1 cellular context compared by ENCODE assay signal in genomic region chr9:97411789-97412627, GRCh38.
TF ChIP-seq lines count a peak whose summit lies in the region.

Gene TDRD7 (plus strand): TSS chr9:97412096. CDS start chr9:97428466, 16,370 bp downstream.

TF ChIP-seq in GM12878, 131 proteins besides CTCF, POLR2A, EP300 and RAD21 (continued from another document and continues in another):
- TF ChIP-seq, protein P1, sequence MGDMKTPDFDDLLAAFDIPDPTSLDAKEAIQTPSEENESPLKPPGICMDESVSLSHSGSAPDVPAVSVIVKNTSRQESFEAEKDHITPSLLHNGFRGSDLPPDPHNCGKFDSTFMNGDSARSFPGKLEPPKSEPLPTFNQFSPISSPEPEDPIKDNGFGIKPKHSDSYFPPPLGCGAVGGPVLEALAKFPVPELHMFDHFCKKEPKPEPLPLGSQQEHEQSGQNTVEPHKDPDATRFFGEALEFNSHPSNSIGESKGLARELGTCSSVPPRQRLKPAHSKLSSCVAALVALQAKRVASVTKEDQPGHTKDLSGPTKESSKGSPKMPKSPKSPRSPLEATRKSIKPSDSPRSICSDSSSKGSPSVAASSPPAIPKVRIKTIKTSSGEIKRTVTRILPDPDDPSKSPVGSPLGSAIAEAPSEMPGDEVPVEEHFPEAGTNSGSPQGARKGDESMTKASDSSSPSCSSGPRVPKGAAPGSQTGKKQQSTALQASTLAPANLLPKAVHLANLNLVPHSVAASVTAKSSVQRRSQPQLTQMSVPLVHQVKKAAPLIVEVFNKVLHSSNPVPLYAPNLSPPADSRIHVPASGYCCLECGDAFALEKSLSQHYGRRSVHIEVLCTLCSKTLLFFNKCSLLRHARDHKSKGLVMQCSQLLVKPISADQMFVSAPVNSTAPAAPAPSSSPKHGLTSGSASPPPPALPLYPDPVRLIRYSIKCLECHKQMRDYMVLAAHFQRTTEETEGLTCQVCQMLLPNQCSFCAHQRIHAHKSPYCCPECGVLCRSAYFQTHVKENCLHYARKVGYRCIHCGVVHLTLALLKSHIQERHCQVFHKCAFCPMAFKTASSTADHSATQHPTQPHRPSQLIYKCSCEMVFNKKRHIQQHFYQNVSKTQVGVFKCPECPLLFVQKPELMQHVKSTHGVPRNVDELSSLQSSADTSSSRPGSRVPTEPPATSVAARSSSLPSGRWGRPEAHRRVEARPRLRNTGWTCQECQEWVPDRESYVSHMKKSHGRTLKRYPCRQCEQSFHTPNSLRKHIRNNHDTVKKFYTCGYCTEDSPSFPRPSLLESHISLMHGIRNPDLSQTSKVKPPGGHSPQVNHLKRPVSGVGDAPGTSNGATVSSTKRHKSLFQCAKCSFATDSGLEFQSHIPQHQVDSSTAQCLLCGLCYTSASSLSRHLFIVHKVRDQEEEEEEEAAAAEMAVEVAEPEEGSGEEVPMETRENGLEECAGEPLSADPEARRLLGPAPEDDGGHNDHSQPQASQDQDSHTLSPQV (IDR thresholded peaks at IDR 0.05): 0 out of 2 replicates have a peak, but pooled peaks have one; percentile 69
- TF ChIP-seq IKZF1 (conservative IDR thresholded peaks at IDR 0.05) (peak; percentile 84), YY1 (IDR thresholded peaks at IDR 0.05; ENCODE audit: low read depth, low read length) (peak; percentile 84), ZBTB40 (IDR thresholded peaks at IDR 0.05; ENCODE audit: borderline replicate concordance) (no peak), MEF2A (IDR thresholded peaks at IDR 0.05; ENCODE audit: insufficient read depth, low read depth, low read length) (peak; percentile 80), RUNX3 (IDR thresholded peaks at IDR 0.05; ENCODE audit: low read length) (peak; percentile 87), BHLHE40 (IDR thresholded peaks at IDR 0.05; ENCODE audit: borderline replicate concordance in 1 of 2, low read depth in 2 of 2, low read length in 1 of 2) (peak; percentile 82 to 92; a peak in 3 of 4 replicates), CHD2 (IDR thresholded peaks at IDR 0.05; ENCODE audit: borderline replicate concordance, low read depth, low read length) (0 out of 2 replicates have a peak, but pooled peaks have one; percentile 42), WRNIP1 (IDR thresholded peaks at IDR 0.05; ENCODE audit: borderline replicate concordance, low read depth, low read length) (no peak), POU2F2 (IDR thresholded peaks at IDR 0.05; ENCODE audit: borderline replicate concordance, low read depth, low read length) (peak; percentile 60; the same call in 1 of the 3 replicates), ETV6 (conservative IDR thresholded peaks at IDR 0.05 in 1 of 2, IDR thresholded peaks at IDR 0.05 in 1 of 2; ENCODE audit: borderline replicate concordance in 1 of 2, low read depth in 1 of 2) (peak in 1 of 2 experiments; percentile 29; a peak in 1 of 4 replicates), SMC3 (IDR thresholded peaks at IDR 0.05; ENCODE audit: borderline replicate concordance, low read length) (peak; percentile 85), NFXL1 (IDR thresholded peaks at IDR 0.05; ENCODE audit: borderline replicate concordance) (no peak), BCL11A (IDR thresholded peaks at IDR 0.05; ENCODE audit: low read depth, low read length) (peak; percentile 53; the same call in 1 of the 2 replicates), SRF (IDR thresholded peaks at IDR 0.05; ENCODE audit: low read depth in 2 of 2, low read length in 2 of 2) (no peak), SIN3A (IDR thresholded peaks at IDR 0.05; ENCODE audit: low read depth, low read length) (peak; percentile 74), HDGF (IDR thresholded peaks at IDR 0.05) (no peak), TBL1XR1 (IDR thresholded peaks at IDR 0.05; ENCODE audit: low read depth, low read length) (0 out of 2 replicates have a peak, but pooled peaks have one; percentile 69), CBFB (IDR thresholded peaks at IDR 0.05; ENCODE audit: low read depth) (0 out of 2 replicates have a peak, but pooled peaks have one; percentile 11), NR2F1 (conservative IDR thresholded peaks at IDR 0.05) (peak; percentile 46; the same call in 1 of the 2 replicates), LARP7 (IDR thresholded peaks at IDR 0.05) (peak; percentile 64), SUZ12 (IDR thresholded peaks at IDR 0.05; ENCODE audit: unreplicated experiment) (no peak), ASH2L (IDR thresholded peaks at IDR 0.05; ENCODE audit: borderline replicate concordance, low read depth) (peak; percentile 83; the same call in 1 of the 2 replicates), RCOR1 (conservative IDR thresholded peaks at IDR 0.05; ENCODE audit: low read depth, low read length) (peak; percentile 82; the same call in 1 of the 2 replicates), NBN (IDR thresholded peaks at IDR 0.05) (no peak), MAX (IDR thresholded peaks at IDR 0.05; ENCODE audit: low read depth, low read length) (peak; percentile 58; the same call in 1 of the 2 replicates), RBBP5 (conservative IDR thresholded peaks at IDR 0.05) (peak; percentile 59; the same call in 1 of the 2 replicates), MYB (IDR thresholded peaks at IDR 0.05; ENCODE audit: borderline replicate concordance, low read depth, low read length) (0 out of 2 replicates have a peak, but pooled peaks have one; percentile 39), CBX3 (IDR thresholded peaks at IDR 0.05; ENCODE audit: borderline replicate concordance, low read depth) (no peak), TCF12 (IDR thresholded peaks at IDR 0.05; ENCODE audit: low read depth, low read length) (peak; percentile 77), SIX5 (IDR thresholded peaks at IDR 0.05; ENCODE audit: low read depth, low read length, severe bottlenecking) (peak; percentile 25), PAX5 (IDR thresholded peaks at IDR 0.05; ENCODE audit: borderline replicate concordance, low read depth, low read length) (peak; percentile 69; the same call in 1 of the 2 replicates), RB1 (IDR thresholded peaks at IDR 0.05; ENCODE audit: borderline replicate concordance) (peak; percentile 49; the same call in 1 of the 2 replicates), RELB (IDR thresholded peaks at IDR 0.05; ENCODE audit: low read depth) (no peak), HDAC6 (IDR thresholded peaks at IDR 0.05; ENCODE audit: unreplicated experiment) (no peak), NR2C1 (IDR thresholded peaks at IDR 0.05) (0 out of 2 replicates have a peak, but pooled peaks have one; percentile 31), EGR1 (IDR thresholded peaks at IDR 0.05; ENCODE audit: borderline replicate concordance in 1 of 2, low read depth in 2 of 2, low read length in 2 of 2) (peak; percentile 56 to 97), DPF2 (IDR thresholded peaks at IDR 0.05) (peak; percentile 81), CHD1 (IDR thresholded peaks at IDR 0.05; ENCODE audit: low read depth, low read length) (no peak), RELA (IDR thresholded peaks at IDR 0.05; ENCODE audit: borderline replicate concordance, partially characterized antibody) (peak; percentile 43), NFIC (IDR thresholded peaks at IDR 0.05; ENCODE audit: low read depth, low read length) (no peak), SMARCA5 (IDR thresholded peaks at IDR 0.05) (peak; percentile 98), ATF7 (IDR thresholded peaks at IDR 0.05; ENCODE audit: low read depth) (no peak)
- TF ChIP-seq, protein P2, sequence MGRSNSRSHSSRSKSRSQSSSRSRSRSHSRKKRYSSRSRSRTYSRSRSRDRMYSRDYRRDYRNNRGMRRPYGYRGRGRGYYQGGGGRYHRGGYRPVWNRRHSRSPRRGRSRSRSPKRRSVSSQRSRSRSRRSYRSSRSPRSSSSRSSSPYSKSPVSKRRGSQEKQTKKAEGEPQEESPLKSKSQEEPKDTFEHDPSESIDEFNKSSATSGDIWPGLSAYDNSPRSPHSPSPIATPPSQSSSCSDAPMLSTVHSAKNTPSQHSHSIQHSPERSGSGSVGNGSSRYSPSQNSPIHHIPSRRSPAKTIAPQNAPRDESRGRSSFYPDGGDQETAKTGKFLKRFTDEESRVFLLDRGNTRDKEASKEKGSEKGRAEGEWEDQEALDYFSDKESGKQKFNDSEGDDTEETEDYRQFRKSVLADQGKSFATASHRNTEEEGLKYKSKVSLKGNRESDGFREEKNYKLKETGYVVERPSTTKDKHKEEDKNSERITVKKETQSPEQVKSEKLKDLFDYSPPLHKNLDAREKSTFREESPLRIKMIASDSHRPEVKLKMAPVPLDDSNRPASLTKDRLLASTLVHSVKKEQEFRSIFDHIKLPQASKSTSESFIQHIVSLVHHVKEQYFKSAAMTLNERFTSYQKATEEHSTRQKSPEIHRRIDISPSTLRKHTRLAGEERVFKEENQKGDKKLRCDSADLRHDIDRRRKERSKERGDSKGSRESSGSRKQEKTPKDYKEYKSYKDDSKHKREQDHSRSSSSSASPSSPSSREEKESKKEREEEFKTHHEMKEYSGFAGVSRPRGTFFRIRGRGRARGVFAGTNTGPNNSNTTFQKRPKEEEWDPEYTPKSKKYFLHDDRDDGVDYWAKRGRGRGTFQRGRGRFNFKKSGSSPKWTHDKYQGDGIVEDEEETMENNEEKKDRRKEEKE (IDR thresholded peaks at IDR 0.05): peak; percentile 49; the same call in 1 of the 2 replicates
- TF ChIP-seq, protein P3, sequence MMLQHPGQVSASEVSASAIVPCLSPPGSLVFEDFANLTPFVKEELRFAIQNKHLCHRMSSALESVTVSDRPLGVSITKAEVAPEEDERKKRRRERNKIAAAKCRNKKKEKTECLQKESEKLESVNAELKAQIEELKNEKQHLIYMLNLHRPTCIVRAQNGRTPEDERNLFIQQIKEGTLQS (IDR thresholded peaks at IDR 0.05; ENCODE audit: borderline replicate concordance, extremely low read depth, low read depth, low read length): peak; percentile 25; the same call in 1 of the 2 replicates
- TF ChIP-seq, protein P4, sequence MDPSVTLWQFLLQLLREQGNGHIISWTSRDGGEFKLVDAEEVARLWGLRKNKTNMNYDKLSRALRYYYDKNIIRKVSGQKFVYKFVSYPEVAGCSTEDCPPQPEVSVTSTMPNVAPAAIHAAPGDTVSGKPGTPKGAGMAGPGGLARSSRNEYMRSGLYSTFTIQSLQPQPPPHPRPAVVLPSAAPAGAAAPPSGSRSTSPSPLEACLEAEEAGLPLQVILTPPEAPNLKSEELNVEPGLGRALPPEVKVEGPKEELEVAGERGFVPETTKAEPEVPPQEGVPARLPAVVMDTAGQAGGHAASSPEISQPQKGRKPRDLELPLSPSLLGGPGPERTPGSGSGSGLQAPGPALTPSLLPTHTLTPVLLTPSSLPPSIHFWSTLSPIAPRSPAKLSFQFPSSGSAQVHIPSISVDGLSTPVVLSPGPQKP (IDR thresholded peaks at IDR 0.05; ENCODE audit: low read depth, low read length): peak; percentile 75
- TF ChIP-seq, protein P5, sequence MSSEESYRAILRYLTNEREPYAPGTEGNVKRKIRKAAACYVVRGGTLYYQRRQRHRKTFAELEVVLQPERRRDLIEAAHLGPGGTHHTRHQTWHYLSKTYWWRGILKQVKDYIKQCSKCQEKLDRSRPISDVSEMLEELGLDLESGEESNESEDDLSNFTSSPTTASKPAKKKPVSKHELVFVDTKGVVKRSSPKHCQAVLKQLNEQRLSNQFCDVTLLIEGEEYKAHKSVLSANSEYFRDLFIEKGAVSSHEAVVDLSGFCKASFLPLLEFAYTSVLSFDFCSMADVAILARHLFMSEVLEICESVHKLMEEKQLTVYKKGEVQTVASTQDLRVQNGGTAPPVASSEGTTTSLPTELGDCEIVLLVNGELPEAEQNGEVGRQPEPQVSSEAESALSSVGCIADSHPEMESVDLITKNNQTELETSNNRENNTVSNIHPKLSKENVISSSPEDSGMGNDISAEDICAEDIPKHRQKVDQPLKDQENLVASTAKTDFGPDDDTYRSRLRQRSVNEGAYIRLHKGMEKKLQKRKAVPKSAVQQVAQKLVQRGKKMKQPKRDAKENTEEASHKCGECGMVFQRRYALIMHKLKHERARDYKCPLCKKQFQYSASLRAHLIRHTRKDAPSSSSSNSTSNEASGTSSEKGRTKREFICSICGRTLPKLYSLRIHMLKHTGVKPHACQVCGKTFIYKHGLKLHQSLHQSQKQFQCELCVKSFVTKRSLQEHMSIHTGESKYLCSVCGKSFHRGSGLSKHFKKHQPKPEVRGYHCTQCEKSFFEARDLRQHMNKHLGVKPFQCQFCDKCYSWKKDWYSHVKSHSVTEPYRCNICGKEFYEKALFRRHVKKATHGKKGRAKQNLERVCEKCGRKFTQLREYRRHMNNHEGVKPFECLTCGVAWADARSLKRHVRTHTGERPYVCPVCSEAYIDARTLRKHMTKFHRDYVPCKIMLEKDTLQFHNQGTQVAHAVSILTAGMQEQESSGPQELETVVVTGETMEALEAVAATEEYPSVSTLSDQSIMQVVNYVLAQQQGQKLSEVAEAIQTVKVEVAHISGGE (CRISPR knock-in tag; IDR thresholded peaks at IDR 0.05): peak; percentile 40; the same call in 1 of the 2 replicates
